9 cellular contexts compared by ENCODE assay signal in genomic region chr3:126245811-126246727, GRCh38.
DNase-seq lines count a peak whose midpoint lies in the region; ATAC-seq and TF ChIP-seq lines count a peak whose summit lies in the region.
"Had no signal": no experiment of that assay in that cellular context is flagged by ENCODE, and none has a peak within 500 bp of the region (broad histone marks: within the 10 kb centered on the region; RNA-seq: fewer than 3 reads in every experiment).

No MANE protein-coding gene starts in this region.

- TF ChIP-seq CTCF in cardiac fibroblast (IDR thresholded peaks at IDR 0.05; ENCODE audit: low read depth, low read length), result peak; percentile 71
- peak; percentile 44 to 62 (median 56) for TF ChIP-seq CTCF in right lobe of liver (IDR thresholded peaks at IDR 0.05)
- TF ChIP-seq CTCF in lower leg skin (IDR thresholded peaks at IDR 0.05), result no peak

- ATAC-seq in activated naive CD8-positive, alpha-beta T cell treated with anti-CD3 and anti-CD28 coated beads, Interleukin-2, amount 50 U/mL, for 24 hours, result no peak
- peak; percentile 86 to 92 (median 90) for ATAC-seq in right lobe of liver
- no peak for ATAC-seq in GM21367 (IDR thresholded peaks at IDR 0.05; ENCODE audit: unreplicated experiment)

- no peak overlapping the region for H3K27ac Mint-ChIP-seq in activated naive CD8-positive, alpha-beta T cell treated with anti-CD3 and anti-CD28 coated beads, Interleukin-2, amount 50 U/mL, for 24 hours
- H3K27ac Mint-ChIP-seq in activated naive CD8-positive, alpha-beta T cell treated with anti-CD3 and anti-CD28 coated beads for 36 hours, result no peak overlapping the region

- peaks cover 14% of the 10 kb centered on the region for H3K27me3 Mint-ChIP-seq in activated naive CD8-positive, alpha-beta T cell treated with anti-CD3 and anti-CD28 coated beads, Interleukin-2, amount 50 U/mL, for 24 hours
- H3K27me3 Mint-ChIP-seq in activated naive CD8-positive, alpha-beta T cell treated with anti-CD3 and anti-CD28 coated beads for 36 hours, result peaks cover 20% of the 10 kb centered on the region

- intact Hi-C loops in right lobe of liver (cut with DNase I) (no loop called here), lower leg skin (cut with DNase I; ENCODE audit: low total_unique reads) (no loop called here)

- no peaks in the 10 kb centered on the region for H3K36me3 ChIP-seq in right lobe of liver

- no peaks in the 10 kb centered on the region for H3K9me3 ChIP-seq in right lobe of liver

- no peaks in the 10 kb centered on the region for H3K4me1 ChIP-seq in right lobe of liver

- H3K4me3 ChIP-seq in cardiac fibroblast (replicated peaks in 1 of 2; ENCODE audit: low read depth in 2 of 2, low read length in 2 of 2), result no peak overlapping the region
- H3K4me3 ChIP-seq in right lobe of liver, result no peak overlapping the region
- H3K4me3 ChIP-seq in lower leg skin (ENCODE audit: low read depth, poor library complexity, severe bottlenecking), result no peak overlapping the region

- 25% methylated on average over 11 of the region's 14 CpGs for WGBS in right lobe of liver (ENCODE audit: insufficient coverage, low coverage, low lambda C conversion rate, missing lambda C conversion rate)
- 56 to 59% methylated on average over 14 of the region's 14 CpGs for WGBS in lower leg skin, 2 donors

- no peak overlapping the region for H3K27ac ChIP-seq in right lobe of liver

- peak; percentile 12 for DNase-seq in activated naive CD8-positive, alpha-beta T cell treated with anti-CD3 and anti-CD28 coated beads, Interleukin-2, amount 50 U/mL, for 24 hours
- no peak for DNase-seq in activated naive CD8-positive, alpha-beta T cell treated with anti-CD3 and anti-CD28 coated beads for 36 hours
- DNase-seq in NCI-H69 (lab: John Stamatoyannopoulos, UW), result peak; percentile 20
- DNase-seq in cardiac fibroblast (ENCODE audit: low read depth in 2 of 2), result peak; percentile 76 to 78
- DNase-seq in right lobe of liver, result peak in 1 of 3 donors; percentile 66
- DNase-seq in HPDE6-E6E7 (ENCODE audit: extremely low spot score), result no peak
- no peak for DNase-seq in lower leg skin (ENCODE audit: low spot score in 2 of 2)

- no peaks in the 10 kb centered on the region for H3K36me3 Mint-ChIP-seq in activated naive CD8-positive, alpha-beta T cell treated with anti-CD3 and anti-CD28 coated beads, Interleukin-2, amount 50 U/mL, for 24 hours (ENCODE audit: low read depth)
- no peaks in the 10 kb centered on the region for H3K36me3 Mint-ChIP-seq in activated naive CD8-positive, alpha-beta T cell treated with anti-CD3 and anti-CD28 coated beads for 36 hours

- H3K27me3 ChIP-seq in right lobe of liver, result no peaks in the 10 kb centered on the region

- no peak overlapping the region for H3K4me3 Mint-ChIP-seq in activated naive CD8-positive, alpha-beta T cell treated with anti-CD3 and anti-CD28 coated beads, Interleukin-2, amount 50 U/mL, for 24 hours
- no peak overlapping the region for H3K4me3 Mint-ChIP-seq in activated naive CD8-positive, alpha-beta T cell treated with anti-CD3 and anti-CD28 coated beads for 36 hours
- H3K4me3 Mint-ChIP-seq: central memory CD8-positive, alpha-beta T cell had no signal

- no peaks in the 10 kb centered on the region for H3K4me1 Mint-ChIP-seq in activated naive CD8-positive, alpha-beta T cell treated with anti-CD3 and anti-CD28 coated beads, Interleukin-2, amount 50 U/mL, for 24 hours
- H3K4me1 Mint-ChIP-seq in activated naive CD8-positive, alpha-beta T cell treated with anti-CD3 and anti-CD28 coated beads for 36 hours, result no peaks in the 10 kb centered on the region
- H3K4me1 Mint-ChIP-seq: central memory CD8-positive, alpha-beta T cell had no signal

- H3K9me3 Mint-ChIP-seq in activated naive CD8-positive, alpha-beta T cell treated with anti-CD3 and anti-CD28 coated beads, Interleukin-2, amount 50 U/mL, for 24 hours, result peaks cover 8% of the 10 kb centered on the region
- peaks cover 3% of the 10 kb centered on the region for H3K9me3 Mint-ChIP-seq in activated naive CD8-positive, alpha-beta T cell treated with anti-CD3 and anti-CD28 coated beads for 36 hours

- TF ChIP-seq POLR2A in right lobe of liver (IDR thresholded peaks at IDR 0.05), result no peak
- no peak for TF ChIP-seq POLR2A in lower leg skin (IDR thresholded peaks at IDR 0.05)

Comparison
In these comparisons a context has a peak if more than half of its experiments do, and no peak if none do; other contexts are left out.
1. DNase-seq: peak in activated naive CD8-positive, alpha-beta T cell treated with anti-CD3 and anti-CD28 coated beads, Interleukin-2, amount 50 U/mL, for 24 hours (single experiment), NCI-H69 (single experiment) and cardiac fibroblast (2 of 2); none in activated naive CD8-positive, alpha-beta T cell treated with anti-CD3 and anti-CD28 coated beads for 36 hours (single experiment), HPDE6-E6E7 (single experiment) and lower leg skin (0 of 2).
2. ATAC-seq: peak in right lobe of liver (4 of 4); none in activated naive CD8-positive, alpha-beta T cell treated with anti-CD3 and anti-CD28 coated beads, Interleukin-2, amount 50 U/mL, for 24 hours (single experiment) and GM21367 (single experiment).
3. CTCF ChIP-seq: peak in cardiac fibroblast (single experiment) and right lobe of liver (4 of 4); none in lower leg skin (0 of 3).